8 cellular contexts compared by ENCODE assay signal in the genomic region with DNA sequence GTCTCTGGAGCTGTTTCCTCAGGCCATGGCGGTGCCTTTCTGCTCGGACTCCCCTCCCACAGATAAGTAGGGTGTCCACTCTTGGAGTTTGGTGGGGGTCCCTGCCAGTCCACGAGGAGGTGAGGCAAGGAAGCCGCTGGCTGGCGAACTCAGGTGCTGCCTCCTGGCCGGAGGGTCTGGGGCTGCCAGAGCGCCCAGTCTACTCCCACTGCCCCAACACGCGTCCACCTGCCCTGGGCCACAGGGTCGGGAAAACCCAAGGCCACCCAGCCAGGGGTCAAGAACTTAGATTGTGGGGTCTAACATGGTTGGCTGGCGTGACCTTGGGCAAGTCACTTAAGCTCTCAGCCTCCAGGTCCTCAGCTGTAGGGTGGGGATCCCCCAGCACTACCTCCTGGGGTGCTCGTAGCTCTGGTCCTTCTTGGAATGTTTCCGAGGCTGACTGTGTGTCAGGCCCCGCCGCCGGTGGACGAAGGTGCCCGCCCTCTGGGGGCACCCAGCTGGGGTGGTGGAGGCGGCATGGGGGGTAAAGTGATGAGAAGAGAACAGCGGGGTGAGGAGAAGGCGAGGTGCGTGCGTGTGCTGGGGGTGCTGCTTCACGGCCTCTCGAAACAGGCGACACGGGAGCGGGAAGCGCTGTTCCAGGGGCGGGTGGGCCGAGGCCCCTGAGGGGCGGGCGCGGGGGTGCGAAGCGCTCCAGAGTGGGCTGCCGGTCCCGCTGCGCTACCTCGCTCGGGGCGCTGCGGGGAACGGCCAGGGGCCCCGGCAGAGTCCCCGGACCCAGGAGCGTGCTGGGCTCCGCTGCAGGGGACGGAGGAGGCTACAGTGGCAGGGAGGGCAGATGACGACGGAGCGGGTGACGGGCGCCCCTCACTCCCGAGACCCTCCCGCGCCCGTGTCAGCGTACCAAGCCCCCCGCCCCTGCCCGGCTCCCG. TPM values are rescaled to one million over a fixed set of nuclear protein-coding genes. Genes with fewer than 3 reads are reported as not detected.
DNase-seq lines count a peak whose midpoint lies in the region; ATAC-seq and TF ChIP-seq lines count a peak whose summit lies in the region.

No MANE protein-coding gene starts in this region.

- H3K27ac ChIP-seq in mesenchymal stem cell (ENCODE audit: low read length, poor library complexity, severe bottlenecking) (no peak overlapping the region), aorta (ENCODE audit: low read depth in 1 of 2, low read length in 2 of 2) (no peak overlapping the region)

- H2AFZ ChIP-seq in mesenchymal stem cell (ENCODE audit: low read depth, low read length): peak overlapping the region; percentile 32

- H2BK15ac ChIP-seq in mesenchymal stem cell (ENCODE audit: low read depth, poor library complexity, severe bottlenecking): peak overlapping the region; percentile 6

- peak overlapping the region in 1 of 2 experiments; percentile 56 for H3K18ac ChIP-seq in mesenchymal stem cell (ENCODE audit: low read depth in 1 of 2, low read length in 2 of 2)

- H2BK12ac ChIP-seq in mesenchymal stem cell (ENCODE audit: low read length in 2 of 2): peak overlapping the region; percentile 1 to 17

- peak overlapping the region; percentile 84 for H3K4me2 ChIP-seq in mesenchymal stem cell (ENCODE audit: low read length, poor library complexity, severe bottlenecking)

- 31% methylated on average over 35 of the region's 62 CpGs for WGBS in mesenchymal stem cell
- WGBS in aorta, 2 donors: 14 to 21% methylated on average over 39 to 62 of the region's 62 CpGs

- H3K9me3 ChIP-seq in mesenchymal stem cell (ENCODE audit: control insufficient read depth, low read length) (no peaks in the 10 kb centered on the region), aorta (ENCODE audit: control insufficient read depth, low read length) (no peaks in the 10 kb centered on the region)

- H2BK5ac ChIP-seq in mesenchymal stem cell (ENCODE audit: low read depth, low read length, poor library complexity, severe bottlenecking): no peak overlapping the region

- peaks cover 27% of the 10 kb centered on the region for H3K27me3 Mint-ChIP-seq in brain

- H3K27ac Mint-ChIP-seq in brain: no peak overlapping the region

- DNase-seq in GM03348 (ENCODE audit: low spot score) (peak; percentile 29), mesenchymal stem cell (no peak), aorta (peak in 1 of 2 donors; percentile 73), HT-29 (ENCODE audit: low spot score) (no peak), foreskin melanocyte (no peak), NCI-H2196 treated with DMSO at 0.1 percent for 48 hours (lab: John Stamatoyannopoulos, UW; ENCODE audit: unreplicated experiment) (no peak)

- H3K27me3 ChIP-seq in mesenchymal stem cell (ENCODE audit: control insufficient read depth in 1 of 2, insufficient read depth in 1 of 2, low read length in 2 of 2): peaks cover 0 to 36% of the 10 kb centered on the region in 2 experiments
- no peaks in the 10 kb centered on the region for H3K27me3 ChIP-seq in aorta (ENCODE audit: control insufficient read depth in 1 of 2, insufficient read depth in 2 of 2, low read length in 1 of 2)

- peak overlapping the region; percentile 79 to 82 (median 80) for H3K4me3 Mint-ChIP-seq in brain

- H3K4me3 ChIP-seq in mesenchymal stem cell (ENCODE audit: insufficient read depth in 1 of 2, low read depth in 1 of 2, low read length in 2 of 2) (peak overlapping the region; percentile 69 to 72), aorta (ENCODE audit: low read length in 2 of 2) (peak overlapping the region; percentile 28 to 54)

- H4K91ac ChIP-seq in mesenchymal stem cell (ENCODE audit: low read length): no peak overlapping the region

- peak overlapping the region; percentile 76 for H2BK120ac ChIP-seq in mesenchymal stem cell (ENCODE audit: low read depth, low read length)

- ATAC-seq in HG03103 (IDR thresholded peaks at IDR 0.05; ENCODE audit: low read depth, unreplicated experiment): peak; percentile 11
- no peak for ATAC-seq in aorta (ENCODE audit: low FRiP score)

- H3K36me3 Mint-ChIP-seq in brain: peaks cover 4% of the 10 kb centered on the region

- peaks cover 32% of the 10 kb centered on the region for H3K79me1 ChIP-seq in mesenchymal stem cell (replicated peaks; ENCODE audit: low read length, poor library complexity, severe bottlenecking)

- TF ChIP-seq CTCF in brain (conservative IDR thresholded peaks at IDR 0.05): no peak

- intact Hi-C loops in aorta (cut with DNase I): loop anchor here in 1 of 2 donors (5.0 kb wide), 1 partner anchor 56 kb away; the partner anchor contains the start of gene HP1BP3

- no peak overlapping the region for H4K8ac ChIP-seq in mesenchymal stem cell (ENCODE audit: low read length)

- peaks cover 36% of the 10 kb centered on the region for H3K4me1 Mint-ChIP-seq in brain

- peak overlapping the region; percentile 40 for H2AK5ac ChIP-seq in mesenchymal stem cell (ENCODE audit: low read length, severe bottlenecking)

- no peaks in the 10 kb centered on the region for H3K9me3 Mint-ChIP-seq in brain

- peak overlapping the region; percentile 64 for H3K9ac ChIP-seq in mesenchymal stem cell (ENCODE audit: low read length)

- peak overlapping the region in 1 of 2 experiments; percentile 71 for H3K14ac ChIP-seq in mesenchymal stem cell (ENCODE audit: low read length in 2 of 2)

- H3K4me1 ChIP-seq in mesenchymal stem cell (ENCODE audit: control insufficient read depth, insufficient read depth, low read depth, low read length): peaks cover 42% of the 10 kb centered on the region
- no peaks in the 10 kb centered on the region for H3K4me1 ChIP-seq in aorta (ENCODE audit: control insufficient read depth in 1 of 2, insufficient read depth in 2 of 2, low read length in 2 of 2)

- H3K4ac ChIP-seq in mesenchymal stem cell (ENCODE audit: low read depth in 1 of 2, low read length in 2 of 2): peak overlapping the region in 1 of 2 experiments; percentile 17

- H3K23ac ChIP-seq in mesenchymal stem cell (ENCODE audit: low read length in 2 of 2): no peak overlapping the region

- H3K36me3 ChIP-seq in mesenchymal stem cell (ENCODE audit: control insufficient read depth in 1 of 2, insufficient read depth in 2 of 2, low read depth in 1 of 2, low read length in 2 of 2) (peaks cover 5 to 25% of the 10 kb centered on the region in 2 experiments), aorta (ENCODE audit: control insufficient read depth in 1 of 2, insufficient read depth in 2 of 2, low read length in 1 of 2) (no peaks in the 10 kb centered on the region)

RNA-seq across cellular contexts. Expression of gene SH2D5, which starts 1.2 kb away (rescaled TPM):
- polyA plus RNA-seq in brain (ENCODE audit: insufficient read depth, low read depth, low replicate concordance) (14.3 TPM), aorta (under 1 TPM in 1 of 2 donors, not detected in 1; 0.13 TPM)
- polyA plus RNA-seq in mesenchymal stem cell (2013, experiment 1 of 2): 2.1 TPM
- polyA plus RNA-seq in mesenchymal stem cell (2013, experiment 2 of 2): 2.2 TPM
- under 1 TPM; 0.26 to 0.39 TPM for total RNA-seq in aorta
- 0.55 and 3.6 TPM in 2 replicates for total RNA-seq in HT-29 (2014; rRNA removed; shearing (Covaris generic))

RNA-seq across cellular contexts. Expression of gene KIF17, which starts 13.5 kb away (rescaled TPM):
- polyA plus RNA-seq in brain (ENCODE audit: insufficient read depth, low read depth, low replicate concordance) (12.0 TPM), aorta (1 to 10 TPM in 1 of 2 donors, under 1 TPM in 1; 0.49 to 2.6 TPM)
- polyA plus RNA-seq in mesenchymal stem cell (2013, experiment 1 of 2): 3.7 TPM
- polyA plus RNA-seq in mesenchymal stem cell (2013, experiment 2 of 2): 3.0 TPM
- 1 to 10 TPM; 2.5 to 3.2 TPM for total RNA-seq in aorta
- total RNA-seq in HT-29 (2014; rRNA removed; shearing (Covaris generic)): not detected in 2 replicates

RNA-seq across cellular contexts. Expression of gene HP1BP3, which starts 55.8 kb away (rescaled TPM):
- polyA plus RNA-seq in brain (ENCODE audit: insufficient read depth, low read depth, low replicate concordance) (232 TPM), aorta (100 to 1,000 TPM in 1 of 2 donors, 10 to 100 TPM in 1; 54.0 to 154 TPM)
- 128 TPM for polyA plus RNA-seq in mesenchymal stem cell (2013, experiment 1 of 2)
- 128 TPM for polyA plus RNA-seq in mesenchymal stem cell (2013, experiment 2 of 2)
- 100 to 1,000 TPM; 204 to 247 TPM for total RNA-seq in aorta
- 199 and 207 TPM in 2 replicates for total RNA-seq in HT-29 (2014; rRNA removed; shearing (Covaris generic))
